Comparison of ENCODE assay signal across 8 cellular contexts in the genomic region with DNA sequence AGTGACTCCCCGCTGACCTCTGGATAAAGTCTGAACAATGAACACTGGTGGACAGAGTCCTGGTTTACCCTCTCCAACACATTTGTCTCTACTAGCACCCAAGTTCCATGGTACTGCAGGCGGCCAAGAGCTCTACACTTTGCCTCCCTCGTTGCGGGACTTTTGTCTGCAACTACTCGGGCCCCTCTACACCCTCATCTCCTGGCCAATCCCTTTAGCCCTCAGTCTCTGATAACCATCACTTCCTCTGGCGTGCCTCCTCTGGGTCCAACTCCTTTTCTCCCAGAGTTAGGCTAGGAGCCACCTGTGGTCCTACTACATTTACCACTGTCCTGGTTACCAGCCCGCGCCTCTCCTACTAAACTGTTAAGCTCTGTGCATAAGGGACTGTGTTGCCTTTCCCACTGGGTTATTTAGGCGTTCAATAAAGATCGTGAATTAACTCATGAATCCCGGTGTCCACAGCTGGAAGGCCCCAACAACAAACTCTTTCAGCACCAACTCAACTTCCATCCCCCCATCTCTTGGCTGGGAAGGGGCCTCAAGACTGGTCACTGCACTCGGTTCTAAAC. TPM values are rescaled to one million over a fixed set of nuclear protein-coding genes. Genes with fewer than 3 reads are reported as not detected.
A peak's percentile ranks its signal among the peaks of the same experiment; 100 is the strongest.
DNase-seq lines count a peak whose midpoint lies in the region; ATAC-seq and TF ChIP-seq lines count a peak whose summit lies in the region.

No MANE protein-coding gene starts in this region.

- H3K4me1 Mint-ChIP-seq in dendritic cell treated with granulocyte-macrophage colony-stimulating factor and Interleukin-4, amounts not matched to agents 40 ng/mL and 50 ng/mL, for 4 days (ENCODE audit: low read depth): peaks cover 31% of the 10 kb centered on the region

- peak overlapping the region; percentile 89 for H3K9ac ChIP-seq in OCI-LY1 (ENCODE audit: low read length)

- H3K9me3 ChIP-seq in OCI-LY1 (ENCODE audit: low read length): no peaks in the 10 kb centered on the region
- H3K9me3 ChIP-seq in mononuclear cell (ENCODE audit: low read depth, low read length): no peaks in the 10 kb centered on the region
- H3K9me3 ChIP-seq in aorta (ENCODE audit: control insufficient read depth, low read length): no peaks in the 10 kb centered on the region

- H3K36me3 Mint-ChIP-seq in dendritic cell treated with granulocyte-macrophage colony-stimulating factor and Interleukin-4, amounts not matched to agents 40 ng/mL and 50 ng/mL, for 4 days (ENCODE audit: low read depth): peaks cover 21% of the 10 kb centered on the region

- H3K79me2 ChIP-seq in OCI-LY1 (ENCODE audit: insufficient read depth, low read length): peaks cover 24% of the 10 kb centered on the region

- H3K27ac Mint-ChIP-seq in dendritic cell treated with granulocyte-macrophage colony-stimulating factor and Interleukin-4, amounts not matched to agents 40 ng/mL and 50 ng/mL, for 4 days: peak overlapping the region; percentile 98

- H4K20me1 ChIP-seq in OCI-LY1 (ENCODE audit: insufficient read depth, low read length): no peaks in the 10 kb centered on the region

- H3K4me1 ChIP-seq in OCI-LY1 (ENCODE audit: insufficient read depth, low read length, severe bottlenecking) (peaks cover 24% of the 10 kb centered on the region), mononuclear cell (ENCODE audit: insufficient read depth, low read length) (peaks cover 15% of the 10 kb centered on the region), aorta (ENCODE audit: control insufficient read depth in 1 of 2, insufficient read depth in 2 of 2, low read length in 2 of 2) (no peaks in the 10 kb centered on the region)

- peak overlapping the region; percentile 72 for H3K4me3 ChIP-seq in OCI-LY1 (ENCODE audit: low read depth, low read length, poor library complexity, severe bottlenecking)
- H3K4me3 ChIP-seq in mononuclear cell (ENCODE audit: low read length): peak overlapping the region; percentile 72
- H3K4me3 ChIP-seq in aorta (ENCODE audit: low read length in 2 of 2): peak overlapping the region; percentile 62 to 94

- 18 to 20% methylated on average over 12 of the region's 12 CpGs for WGBS in aorta, 2 donors

- H3K27me3 ChIP-seq in OCI-LY1 (ENCODE audit: insufficient read depth, low read length) (no peaks in the 10 kb centered on the region), mononuclear cell (ENCODE audit: insufficient read depth, low read length) (no peaks in the 10 kb centered on the region), aorta (ENCODE audit: control insufficient read depth in 1 of 2, insufficient read depth in 2 of 2, low read length in 1 of 2) (no peaks in the 10 kb centered on the region)

- intact Hi-C loops in dendritic cell treated with granulocyte-macrophage colony-stimulating factor and Interleukin-4, amounts not matched to agents 40 ng/mL and 50 ng/mL, for 4 days (cut with micrococcal nuclease): loop anchor here (1.0 kb wide), 1 partner anchor 27 kb away; a partner anchor contains a TSS
- intact Hi-C loops in aorta (cut with DNase I): loop anchor here in 1 of 2 donors (2.0 kb wide), 1 partner anchor 27 kb away; a partner anchor contains a TSS

- H3K4me2 ChIP-seq in OCI-LY1 (ENCODE audit: low read length): peak overlapping the region; percentile 98

- no peaks in the 10 kb centered on the region for H3K9me2 ChIP-seq in OCI-LY1 (ENCODE audit: low read depth, low read length)

- H3K9me3 Mint-ChIP-seq in dendritic cell treated with granulocyte-macrophage colony-stimulating factor and Interleukin-4, amounts not matched to agents 40 ng/mL and 50 ng/mL, for 4 days: no peaks in the 10 kb centered on the region

- no peaks in the 10 kb centered on the region for H3K27me3 Mint-ChIP-seq in dendritic cell treated with granulocyte-macrophage colony-stimulating factor and Interleukin-4, amounts not matched to agents 40 ng/mL and 50 ng/mL, for 4 days

- peak; percentile 7 for ATAC-seq in GM18511 (IDR thresholded peaks at IDR 0.05; ENCODE audit: unreplicated experiment)
- ATAC-seq in aorta (ENCODE audit: low FRiP score): peak; percentile 4
- no peak for ATAC-seq in GM18519 (IDR thresholded peaks at IDR 0.05; ENCODE audit: low FRiP score, unreplicated experiment)
- no peak for ATAC-seq in HG02938 (IDR thresholded peaks at IDR 0.05; ENCODE audit: unreplicated experiment)

- DNase-seq in aorta (no peak), AML-193 (lab: John Stamatoyannopoulos, UW) (no peak)

- H3F3A ChIP-seq in OCI-LY1 (ENCODE audit: insufficient read depth, low read length): no peaks in the 10 kb centered on the region

- peak overlapping the region; percentile 98 for H3K4me3 Mint-ChIP-seq in dendritic cell treated with granulocyte-macrophage colony-stimulating factor and Interleukin-4, amounts not matched to agents 40 ng/mL and 50 ng/mL, for 4 days

- TF ChIP-seq CTCF in OCI-LY1 (IDR thresholded peaks at IDR 0.05; ENCODE audit: low read length): no peak

- peaks cover 6% of the 10 kb centered on the region; the same call in 1 of the 2 replicates for H3K36me3 ChIP-seq in OCI-LY1 (ENCODE audit: insufficient read depth, low read length)
- H3K36me3 ChIP-seq in aorta (ENCODE audit: control insufficient read depth in 1 of 2, insufficient read depth in 2 of 2, low read length in 1 of 2): no peaks in the 10 kb centered on the region

- H3K27ac ChIP-seq in OCI-LY1 (ENCODE audit: low read depth, low read length, poor library complexity, severe bottlenecking): no peak overlapping the region
- peak overlapping the region in 1 of 2 donors; percentile 90 for H3K27ac ChIP-seq in aorta (ENCODE audit: low read depth in 1 of 2, low read length in 2 of 2)

- no peak overlapping the region for H2AFZ ChIP-seq in OCI-LY1 (ENCODE audit: low read length)

RNA-seq across cellular contexts. Expression of a gene that starts 0.8 kb away (rescaled TPM):
- 4.0 TPM for total RNA-seq in mononuclear cell
- 10 to 100 TPM; 30.1 to 34.1 TPM for total RNA-seq in aorta
- 10 to 100 TPM; 19.2 to 26.2 TPM for polyA plus RNA-seq in aorta

RNA-seq across cellular contexts. Expression of a gene that starts 26.6 kb away (rescaled TPM):
- 6.4 TPM for total RNA-seq in mononuclear cell
- total RNA-seq in aorta: 10 to 100 TPM in 1 of 2 donors, 1 to 10 TPM in 1; 9.8 to 10.6 TPM
- 10 to 100 TPM; 10.9 to 19.5 TPM for polyA plus RNA-seq in aorta

Comparison
In these comparisons a context has a peak if more than half of its experiments do, and no peak if none do; other contexts are left out.
1. ATAC-seq: peak in GM18511 (single experiment) and aorta (single experiment); none in GM18519 (single experiment) and HG02938 (single experiment).
2. Peak in every context shown above with its lines, with median percentiles within 50 percentile points of each other: H3K4me3 ChIP-seq.